In the genomic region with DNA sequence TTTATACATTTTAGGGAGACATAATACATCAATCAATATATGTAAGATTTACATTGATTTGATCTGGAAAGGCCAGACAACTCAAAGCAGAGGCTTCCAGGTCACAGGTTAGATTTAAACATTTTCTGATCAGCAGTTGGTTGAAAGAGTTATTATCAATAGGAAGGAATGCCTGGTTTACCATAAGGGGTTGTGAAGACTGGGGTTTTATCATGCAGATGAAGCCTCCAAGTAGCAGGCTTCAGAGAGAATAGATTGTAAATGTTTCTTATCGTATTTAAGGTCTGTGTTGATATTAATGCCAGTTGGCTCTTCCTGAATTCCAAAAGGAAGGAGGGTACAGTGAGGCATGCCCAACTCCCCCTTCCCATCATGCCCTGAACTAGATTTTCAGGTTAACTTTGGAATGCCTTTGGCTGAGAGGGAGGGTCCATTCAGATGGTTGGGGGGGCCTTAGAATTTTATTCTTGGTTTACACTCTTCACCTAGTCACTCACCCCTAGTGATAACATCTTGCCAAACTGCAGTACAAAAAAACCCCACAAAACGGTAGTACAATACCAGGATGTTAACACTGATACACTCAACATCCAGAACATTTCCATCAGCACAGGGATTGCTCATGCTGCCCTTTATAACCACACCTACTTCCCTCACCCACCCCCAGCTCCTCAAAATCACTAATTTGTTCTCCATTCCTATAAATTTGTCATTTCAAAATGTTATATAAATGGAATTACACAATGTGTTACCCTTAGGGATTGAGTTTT, we compare ENCODE assay signal across 1 cellular context.
TF ChIP-seq lines count a peak whose summit lies in the region.

No MANE protein-coding gene starts in this region.

TF ChIP-seq in GM23338, 12 proteins besides CTCF, POLR2A, EP300 and RAD21 (continued from another document):
- TF ChIP-seq REST (IDR thresholded peaks at IDR 0.05; ENCODE audit: unreplicated experiment), result no peak
- TF ChIP-seq ZNF331 (CRISPR knock-in tag; IDR thresholded peaks at IDR 0.05; ENCODE audit: low read depth), result no peak
